In the genomic region with DNA sequence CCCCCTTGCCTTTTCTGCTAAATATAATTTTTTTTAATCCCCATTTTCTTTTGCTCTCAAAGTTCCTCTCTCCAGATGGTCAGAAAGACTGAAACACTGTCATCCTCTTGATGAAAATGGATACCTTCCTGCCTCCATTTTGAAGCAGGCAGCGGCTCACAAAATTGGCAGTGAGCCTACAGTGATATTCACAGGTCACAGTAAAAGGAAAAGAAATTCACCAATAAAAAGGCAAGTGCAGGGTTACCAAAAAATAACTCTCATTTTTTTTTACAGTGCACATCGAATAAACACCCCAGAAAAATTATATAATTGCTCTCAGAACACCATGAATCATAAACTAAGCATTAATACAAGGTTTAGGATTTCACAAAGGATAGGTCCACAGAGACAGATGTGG, we compare ENCODE assay signal across 1 cellular context.
TF ChIP-seq lines count a peak whose summit lies in the region.

No MANE protein-coding gene starts in this region.

TF ChIP-seq in SK-N-SH treated with all-trans-retinoic acid at 6 μM for 48 hours, 23 proteins besides CTCF, POLR2A, EP300 and RAD21 (continued from another document):
- TF ChIP-seq, protein P1, sequence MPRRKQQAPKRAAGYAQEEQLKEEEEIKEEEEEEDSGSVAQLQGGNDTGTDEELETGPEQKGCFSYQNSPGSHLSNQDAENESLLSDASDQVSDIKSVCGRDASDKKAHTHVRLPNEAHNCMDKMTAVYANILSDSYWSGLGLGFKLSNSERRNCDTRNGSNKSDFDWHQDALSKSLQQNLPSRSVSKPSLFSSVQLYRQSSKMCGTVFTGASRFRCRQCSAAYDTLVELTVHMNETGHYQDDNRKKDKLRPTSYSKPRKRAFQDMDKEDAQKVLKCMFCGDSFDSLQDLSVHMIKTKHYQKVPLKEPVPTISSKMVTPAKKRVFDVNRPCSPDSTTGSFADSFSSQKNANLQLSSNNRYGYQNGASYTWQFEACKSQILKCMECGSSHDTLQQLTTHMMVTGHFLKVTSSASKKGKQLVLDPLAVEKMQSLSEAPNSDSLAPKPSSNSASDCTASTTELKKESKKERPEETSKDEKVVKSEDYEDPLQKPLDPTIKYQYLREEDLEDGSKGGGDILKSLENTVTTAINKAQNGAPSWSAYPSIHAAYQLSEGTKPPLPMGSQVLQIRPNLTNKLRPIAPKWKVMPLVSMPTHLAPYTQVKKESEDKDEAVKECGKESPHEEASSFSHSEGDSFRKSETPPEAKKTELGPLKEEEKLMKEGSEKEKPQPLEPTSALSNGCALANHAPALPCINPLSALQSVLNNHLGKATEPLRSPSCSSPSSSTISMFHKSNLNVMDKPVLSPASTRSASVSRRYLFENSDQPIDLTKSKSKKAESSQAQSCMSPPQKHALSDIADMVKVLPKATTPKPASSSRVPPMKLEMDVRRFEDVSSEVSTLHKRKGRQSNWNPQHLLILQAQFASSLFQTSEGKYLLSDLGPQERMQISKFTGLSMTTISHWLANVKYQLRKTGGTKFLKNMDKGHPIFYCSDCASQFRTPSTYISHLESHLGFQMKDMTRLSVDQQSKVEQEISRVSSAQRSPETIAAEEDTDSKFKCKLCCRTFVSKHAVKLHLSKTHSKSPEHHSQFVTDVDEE (CRISPR knock-in tag; IDR thresholded peaks at IDR 0.05), result no peak
- no peak for TF ChIP-seq ZNF70 (CRISPR knock-in tag; IDR thresholded peaks at IDR 0.05)
- TF ChIP-seq SNAI2 (CRISPR knock-in tag; IDR thresholded peaks at IDR 0.05), result 0 out of 2 replicates have a peak, but pooled peaks have one; percentile 20
